Comparison of ENCODE assay signal across 8 cellular contexts in genomic region chr2:178193496-178193822, GRCh38. TPM values are rescaled to one million over a fixed set of nuclear protein-coding genes. Genes with fewer than 3 reads are reported as not detected.
DNase-seq lines count a peak whose midpoint lies in the region; ATAC-seq, FAIRE-seq and TF ChIP-seq lines count a peak whose summit lies in the region.

No MANE protein-coding gene starts in this region.

- H2BK5ac ChIP-seq in H1 (ENCODE audit: low read depth, low read length) (no peak overlapping the region), neuronal stem cell (ENCODE audit: low read length) (peak overlapping the region; percentile 14)

- no peak overlapping the region for H2BK20ac ChIP-seq in H1 (ENCODE audit: low read length)

- H2BK120ac ChIP-seq in H1 (replicated peaks; ENCODE audit: low read depth, low read length) = no peak overlapping the region
- H2BK120ac ChIP-seq in neuronal stem cell (ENCODE audit: low read depth, low read length) = no peak overlapping the region

- H4K8ac ChIP-seq in H1 (ENCODE audit: extremely low read depth, insufficient read depth, low read length) (no peak overlapping the region), neuronal stem cell (ENCODE audit: low read depth, low read length) (no peak overlapping the region)

- no peaks in the 10 kb centered on the region for H3K79me1 ChIP-seq in H1 (ENCODE audit: low read depth, low read length)
- no peaks in the 10 kb centered on the region for H3K79me1 ChIP-seq in neuronal stem cell (ENCODE audit: low read depth, low read length)

- peaks cover 12% of the 10 kb centered on the region for H3K4me1 ChIP-seq in CD4-positive, alpha-beta memory T cell (ENCODE audit: insufficient read depth, low read length)
- no peaks in the 10 kb centered on the region; a peak in 1 of 7 replicates for H3K4me1 ChIP-seq in H1 (replicated peaks in 1 of 4; ENCODE audit: control insufficient read depth in 3 of 4, insufficient read depth in 4 of 4, low read length in 3 of 4)
- H3K4me1 ChIP-seq in neuronal stem cell (ENCODE audit: control insufficient read depth in 2 of 2, insufficient read depth in 1 of 2, low read depth in 1 of 2, low read length in 2 of 2) = peaks cover 2 to 13% of the 10 kb centered on the region in 2 donors

- peak overlapping the region in 1 of 2 donors; percentile 47 for H3K4me3 ChIP-seq in CD4-positive, alpha-beta memory T cell (ENCODE audit: low read length in 2 of 2)
- peak overlapping the region; percentile 64 to 92 (median 72); a peak in 7 of 8 replicates for H3K4me3 ChIP-seq in H1 (ENCODE audit: extremely low read depth in 1 of 4, insufficient read depth in 2 of 4, low read depth in 3 of 4, low read length in 4 of 4)
- peak overlapping the region; percentile 69 to 99 for H3K4me3 ChIP-seq in neuronal stem cell (ENCODE audit: low read length in 2 of 2)

- H3K18ac ChIP-seq in H1 (ENCODE audit: extremely low read depth, low read length) = no peak overlapping the region
- H3K18ac ChIP-seq in neuronal stem cell (ENCODE audit: low read length) = peak overlapping the region; percentile 73

- H3K4me2 ChIP-seq in H1 (ENCODE audit: insufficient read depth in 1 of 2, low read depth in 2 of 2, low read length in 2 of 2) (peak overlapping the region; percentile 86 to 92), neuronal stem cell (ENCODE audit: insufficient read depth, low read length, poor library complexity, severe bottlenecking) (peak overlapping the region; percentile 86)

- H3K23ac ChIP-seq in H1 (ENCODE audit: insufficient read length) (no peak overlapping the region), neuronal stem cell (ENCODE audit: low read depth, low read length, poor library complexity) (peak overlapping the region; percentile 39)

- no peak for FAIRE-seq in H1 (lab: Jason Lieb, UNC)

- no peak overlapping the region for H4K5ac ChIP-seq in H1 (ENCODE audit: insufficient read length, low read depth, low read length)

- no peaks in the 10 kb centered on the region for H3K79me2 ChIP-seq in H1 (ENCODE audit: control insufficient read depth in 1 of 2, insufficient read depth in 2 of 2, low read length in 2 of 2)

- H3K27ac ChIP-seq in CD4-positive, alpha-beta memory T cell (ENCODE audit: low read depth, low read length) = no peak overlapping the region
- H3K27ac ChIP-seq in H1 (ENCODE audit: low read depth, low read length) (no peak overlapping the region), neuronal stem cell (replicated peaks; ENCODE audit: low read length) (no peak overlapping the region)

- no peak for TF ChIP-seq POLR2A in H1 (IDR thresholded peaks at IDR 0.05; ENCODE audit: control extremely low read depth in 1 of 2, low read depth in 2 of 2, low read length in 2 of 2)
- no peak for TF ChIP-seq POLR2A in GM18505 (IDR thresholded peaks at IDR 0.05; ENCODE audit: borderline replicate concordance, extremely low read depth, insufficient read depth, insufficient read length)

- peaks cover 3% of the 10 kb centered on the region for H3K27me3 ChIP-seq in CD4-positive, alpha-beta memory T cell (ENCODE audit: insufficient read depth, low read length)
- peaks cover 9 to 40% (median 31%) of the 10 kb centered on the region in 4 experiments for H3K27me3 ChIP-seq in H1 (replicated peaks in 1 of 4; ENCODE audit: control insufficient read depth in 3 of 4, extremely low read depth in 1 of 4, insufficient read depth in 3 of 4, low read length in 3 of 4)
- peaks cover 3 to 29% (median 13%) of the 10 kb centered on the region in 3 experiments for H3K27me3 ChIP-seq in neuronal stem cell (ENCODE audit: control insufficient read depth in 3 of 3, insufficient read depth in 3 of 3, low read depth in 1 of 3, low read length in 3 of 3)

- H3K36me3 Mint-ChIP-seq in CD4-positive, alpha-beta memory T cell = no peaks in the 10 kb centered on the region

- TF ChIP-seq RAD21 in H1 (IDR thresholded peaks at IDR 0.05 in 1 of 2, conservative IDR thresholded peaks at IDR 0.05 in 1 of 2; ENCODE audit: low read depth in 2 of 2, low read length in 2 of 2) = no peak

- WGBS in H1 (ENCODE audit: extremely low coverage in 1 of 2, insufficient coverage in 1 of 2, insufficient read length in 1 of 2, insufficient replicate concordance in 2 of 2, low coverage in 1 of 2, low lambda C conversion rate in 2 of 2, missing lambda C conversion rate in 1 of 2), 2 experiments = 27% methylated on average over 10 of the region's 10 CpGs; no CpG with 5 or more reads in 1 of the 2 experiments
- no CpG with 5 or more reads among the region's 10 CpGs for whole genome bisulfite sequencing in neuronal stem cell (ENCODE audit: extremely low coverage in 2 of 2, insufficient read length in 2 of 2, insufficient replicate concordance in 1 of 2), 2 donors

- no peak overlapping the region for H3K56ac ChIP-seq in H1 (replicated peaks; ENCODE audit: insufficient read length, low read depth, low read length)

- H2BK12ac ChIP-seq in H1 (ENCODE audit: low read depth, low read length) (no peak overlapping the region), neuronal stem cell (ENCODE audit: low read length) (no peak overlapping the region)

- DNase-seq in CD4-positive, alpha-beta memory T cell = no peak
- DNase-seq in NCI-H69 (lab: John Stamatoyannopoulos, UW) (peak; percentile 78), H1 (ENCODE audit: low read depth in 1 of 2, low spot score in 2 of 2) (no peak), neuronal stem cell (ENCODE audit: low spot score) (no peak), NCI-H1092 treated with DMSO at 0.1 percent for 48 hours (lab: John Stamatoyannopoulos, UW) (no peak), NCI-H2227 (lab: John Stamatoyannopoulos, UW; ENCODE audit: unreplicated experiment) (no peak), SK-N-DZ (ENCODE audit: low spot score) (no peak)

- H3K4me3 Mint-ChIP-seq in CD4-positive, alpha-beta memory T cell = peak overlapping the region; percentile 71 to 83 (median 76)

- peaks cover 9 to 25% (median 15%) of the 10 kb centered on the region in 4 donors for H3K4me1 Mint-ChIP-seq in CD4-positive, alpha-beta memory T cell

- H3K9me3 Mint-ChIP-seq in CD4-positive, alpha-beta memory T cell = no peaks in the 10 kb centered on the region

- H3K9ac ChIP-seq in H1 (replicated peaks in 1 of 4; ENCODE audit: extremely low read depth in 1 of 4, low read depth in 3 of 4, low read length in 3 of 4) = peak overlapping the region in 1 of 4 experiments; percentile 54; a peak in 1 of 7 replicates
- no peak overlapping the region for H3K9ac ChIP-seq in neuronal stem cell (ENCODE audit: low read depth, low read length, poor library complexity)

- peaks cover 16% of the 10 kb centered on the region; the same call in 1 of the 2 replicates for H3K23me2 ChIP-seq in H1 (ENCODE audit: low read depth, low read length)

- no peaks in the 10 kb centered on the region for H3K36me3 ChIP-seq in CD4-positive, alpha-beta memory T cell (ENCODE audit: insufficient read depth, low read length)
- no peaks in the 10 kb centered on the region for H3K36me3 ChIP-seq in H1 (ENCODE audit: control insufficient read depth in 2 of 4, insufficient read depth in 4 of 4, low read length in 3 of 4)
- no peaks in the 10 kb centered on the region for H3K36me3 ChIP-seq in neuronal stem cell (replicated peaks in 1 of 2; ENCODE audit: control insufficient read depth in 2 of 2, insufficient read depth in 2 of 2, low read length in 2 of 2)

- peaks cover 28 to 47% of the 10 kb centered on the region in 2 donors for H3K27me3 Mint-ChIP-seq in CD4-positive, alpha-beta memory T cell

- TF ChIP-seq CTCF in H1 (IDR thresholded peaks at IDR 0.05; ENCODE audit: control extremely low read depth in 1 of 3, insufficient read depth in 1 of 3, low read depth in 1 of 3, low read length in 3 of 3) = no peak

- POLR2A ChIA-PET in CD4-positive, alpha-beta memory T cell (lab: Charles Lee; ENCODE audit: partially characterized antibody) = no interaction called here
- POLR2A ChIA-PET in H1 (lab: Charles Lee; ENCODE audit: partially characterized antibody) = interaction anchor here (0.9 kb wide), 1 partner anchor 16 kb away, joined by 3 read pairs; no protein-coding TSS in a partner anchor

- ATAC-seq in GM18505 (IDR thresholded peaks at IDR 0.05; ENCODE audit: unreplicated experiment) = no peak

- H3K4ac ChIP-seq in H1 (replicated peaks; ENCODE audit: insufficient read length, low read depth, low read length) (no peak overlapping the region), neuronal stem cell (ENCODE audit: low read length) (no peak overlapping the region)

- peak overlapping the region; percentile 16; the same call in 1 of the 2 replicates for H2BK15ac ChIP-seq in H1 (ENCODE audit: low read length)
- no peak overlapping the region for H2BK15ac ChIP-seq in neuronal stem cell (ENCODE audit: low read length)

- H2AK5ac ChIP-seq in H1 (ENCODE audit: low read depth, low read length) (no peak overlapping the region), neuronal stem cell (ENCODE audit: low read depth, low read length) (no peak overlapping the region)

- H3K14ac ChIP-seq in H1 (ENCODE audit: insufficient read length) = no peak overlapping the region
- H3K14ac ChIP-seq in neuronal stem cell (ENCODE audit: low read length) = no peak overlapping the region

- CTCF ChIA-PET in CD4-positive, alpha-beta memory T cell (lab: Charles Lee; ENCODE audit: partially characterized antibody) = interaction anchor here (1.8 kb wide), 1 partner anchor 82 kb away, joined by 5 read pairs; the partner anchor contains the start of gene RBM45
- CTCF ChIA-PET in H1 (lab: Charles Lee; ENCODE audit: partially characterized antibody) = interaction anchor here (1.4 kb wide), 1 partner anchor 15 kb away, joined by 6 read pairs; no protein-coding TSS in a partner anchor

- peak overlapping the region in 2 of 7 donors; percentile 36 to 57 for H3K27ac Mint-ChIP-seq in CD4-positive, alpha-beta memory T cell

- no peaks in the 10 kb centered on the region for H3K9me3 ChIP-seq in CD4-positive, alpha-beta memory T cell (ENCODE audit: control insufficient read depth in 1 of 2, low read length in 2 of 2)
- no peaks in the 10 kb centered on the region for H3K9me3 ChIP-seq in H1 (ENCODE audit: insufficient read depth in 2 of 2, low read depth in 1 of 2, low read length in 1 of 2)
- no peaks in the 10 kb centered on the region for H3K9me3 ChIP-seq in neuronal stem cell (replicated peaks in 1 of 2; ENCODE audit: control insufficient read depth in 2 of 2, insufficient read depth in 1 of 2, low read depth in 1 of 2, low read length in 2 of 2)

- H4K91ac ChIP-seq in H1 (replicated peaks; ENCODE audit: insufficient read length, low read length) (no peak overlapping the region), neuronal stem cell (ENCODE audit: low read depth, low read length, poor library complexity) (no peak overlapping the region)

- peaks cover 0 to 9% of the 10 kb centered on the region in 2 experiments for H4K20me1 ChIP-seq in H1 (replicated peaks in 1 of 2; ENCODE audit: control insufficient read depth in 1 of 2, insufficient read depth in 2 of 2, low read length in 2 of 2)

- no peak for TF ChIP-seq EP300 in H1 (IDR thresholded peaks at IDR 0.05; ENCODE audit: borderline replicate concordance in 1 of 2, low read depth in 2 of 2, low read length in 2 of 2)

- intact Hi-C loops in CD4-positive, alpha-beta memory T cell (cut with micrococcal nuclease) = no loop called here

- H2AFZ ChIP-seq in H1 (ENCODE audit: low read length) (0 out of 2 replicates have a peak overlapping the region, but pooled peaks have one; percentile 24), neuronal stem cell (ENCODE audit: low read length) (peak overlapping the region; percentile 100)

RNA-seq across cellular contexts. Expression of gene OSBPL6, which starts 0.9 kb away (rescaled TPM):
- total RNA-seq in CD4-positive, alpha-beta memory T cell = under 1 TPM; 0.14 to 0.23 TPM
- under 1 TPM; 0.44 to 0.49 TPM for polyA plus RNA-seq in CD4-positive, alpha-beta memory T cell
- 5.6 and 7.2 TPM in 2 replicates for total RNA-seq in H1 (2021; fragmentation: NEBNext Ultra II Directional; extraction: Animal tissue kit (Norgen Biotek cat#: 25700))
- polyA plus RNA-seq in H1 (2011; rRNA removed) = 1.5 and 1.7 TPM in 2 replicates
- polyA plus RNA-seq in H1 (2011; cell fraction: cytosol; rRNA removed) = 2.5 TPM
- polyA plus RNA-seq in H1 (2011; cell fraction: nucleus; rRNA removed) = 3.5 TPM
- polyA plus RNA-seq in H1 (2012, experiment 1 of 2) = 2.9 to 4.0 TPM (median 3.6 TPM) in 4 replicates
- 0.13 TPM for polyA plus RNA-seq in H1 (2012, experiment 2 of 2)
- 3.1 TPM for polyA plus RNA-seq in H1 (2013, experiment 1 of 2)
- 2.9 TPM for polyA plus RNA-seq in H1 (2013, experiment 2 of 2)
- polyA minus RNA-seq in H1 (2011; rRNA and poly(A)+ RNA removed) = 6.0 and 7.0 TPM in 2 replicates
- polyA minus RNA-seq in H1 (2011; cell fraction: cytosol; rRNA and poly(A)+ RNA removed) = 7.1 TPM
- 12.2 TPM for polyA minus RNA-seq in H1 (2011; cell fraction: nucleus; rRNA and poly(A)+ RNA removed)
- 6.8 TPM for polyA plus RNA-seq in neuronal stem cell (2013, experiment 1 of 2)
- polyA plus RNA-seq in neuronal stem cell (2013, experiment 2 of 2) = 6.8 TPM
- 9.1 and 11.0 TPM in 2 replicates for polyA plus RNA-seq in SK-N-DZ (2014; cell fraction: cytosol; rRNA removed)
- 7.8 and 9.2 TPM in 2 replicates for polyA plus RNA-seq in SK-N-DZ (2014; cell fraction: nucleus; rRNA removed)
